In the genomic region with DNA sequence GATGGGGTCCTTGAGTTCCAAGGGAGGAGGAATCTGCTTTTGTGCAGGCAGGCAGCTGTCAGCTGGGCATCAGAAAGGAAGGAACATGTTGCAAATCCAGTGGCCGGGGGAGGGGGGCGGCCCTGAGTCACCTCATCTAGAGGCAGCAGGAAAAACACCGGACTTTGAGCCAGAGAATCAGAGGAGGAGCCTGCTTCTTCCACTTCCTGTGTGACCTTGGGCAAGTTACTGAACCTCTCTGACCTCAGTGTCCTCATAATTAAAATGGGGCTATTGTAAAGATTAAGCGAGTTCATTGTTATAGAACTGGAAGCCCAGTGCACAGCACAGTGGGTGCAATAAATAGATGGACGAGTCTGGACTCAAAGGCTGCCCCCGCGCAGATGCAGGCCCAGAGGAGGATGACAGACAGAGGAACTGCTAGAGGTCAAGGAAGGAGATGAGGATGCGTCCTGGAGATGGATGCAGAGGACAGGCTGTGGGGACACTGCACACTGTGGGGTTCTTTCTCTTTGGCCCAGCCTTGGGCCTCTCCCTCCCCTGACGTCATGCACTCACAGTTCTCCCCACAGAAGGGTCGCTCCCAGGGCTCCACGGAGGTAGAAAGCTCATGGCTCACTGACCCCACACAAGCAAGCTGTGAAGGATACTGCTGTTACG, we compare ENCODE assay signal across 1 cellular context.
TF ChIP-seq lines count a peak whose summit lies in the region.

No MANE protein-coding gene starts in this region.

TF ChIP-seq in GM23338, 12 proteins besides CTCF, POLR2A, EP300 and RAD21 (continued from another document):
- TF ChIP-seq, protein P1, sequence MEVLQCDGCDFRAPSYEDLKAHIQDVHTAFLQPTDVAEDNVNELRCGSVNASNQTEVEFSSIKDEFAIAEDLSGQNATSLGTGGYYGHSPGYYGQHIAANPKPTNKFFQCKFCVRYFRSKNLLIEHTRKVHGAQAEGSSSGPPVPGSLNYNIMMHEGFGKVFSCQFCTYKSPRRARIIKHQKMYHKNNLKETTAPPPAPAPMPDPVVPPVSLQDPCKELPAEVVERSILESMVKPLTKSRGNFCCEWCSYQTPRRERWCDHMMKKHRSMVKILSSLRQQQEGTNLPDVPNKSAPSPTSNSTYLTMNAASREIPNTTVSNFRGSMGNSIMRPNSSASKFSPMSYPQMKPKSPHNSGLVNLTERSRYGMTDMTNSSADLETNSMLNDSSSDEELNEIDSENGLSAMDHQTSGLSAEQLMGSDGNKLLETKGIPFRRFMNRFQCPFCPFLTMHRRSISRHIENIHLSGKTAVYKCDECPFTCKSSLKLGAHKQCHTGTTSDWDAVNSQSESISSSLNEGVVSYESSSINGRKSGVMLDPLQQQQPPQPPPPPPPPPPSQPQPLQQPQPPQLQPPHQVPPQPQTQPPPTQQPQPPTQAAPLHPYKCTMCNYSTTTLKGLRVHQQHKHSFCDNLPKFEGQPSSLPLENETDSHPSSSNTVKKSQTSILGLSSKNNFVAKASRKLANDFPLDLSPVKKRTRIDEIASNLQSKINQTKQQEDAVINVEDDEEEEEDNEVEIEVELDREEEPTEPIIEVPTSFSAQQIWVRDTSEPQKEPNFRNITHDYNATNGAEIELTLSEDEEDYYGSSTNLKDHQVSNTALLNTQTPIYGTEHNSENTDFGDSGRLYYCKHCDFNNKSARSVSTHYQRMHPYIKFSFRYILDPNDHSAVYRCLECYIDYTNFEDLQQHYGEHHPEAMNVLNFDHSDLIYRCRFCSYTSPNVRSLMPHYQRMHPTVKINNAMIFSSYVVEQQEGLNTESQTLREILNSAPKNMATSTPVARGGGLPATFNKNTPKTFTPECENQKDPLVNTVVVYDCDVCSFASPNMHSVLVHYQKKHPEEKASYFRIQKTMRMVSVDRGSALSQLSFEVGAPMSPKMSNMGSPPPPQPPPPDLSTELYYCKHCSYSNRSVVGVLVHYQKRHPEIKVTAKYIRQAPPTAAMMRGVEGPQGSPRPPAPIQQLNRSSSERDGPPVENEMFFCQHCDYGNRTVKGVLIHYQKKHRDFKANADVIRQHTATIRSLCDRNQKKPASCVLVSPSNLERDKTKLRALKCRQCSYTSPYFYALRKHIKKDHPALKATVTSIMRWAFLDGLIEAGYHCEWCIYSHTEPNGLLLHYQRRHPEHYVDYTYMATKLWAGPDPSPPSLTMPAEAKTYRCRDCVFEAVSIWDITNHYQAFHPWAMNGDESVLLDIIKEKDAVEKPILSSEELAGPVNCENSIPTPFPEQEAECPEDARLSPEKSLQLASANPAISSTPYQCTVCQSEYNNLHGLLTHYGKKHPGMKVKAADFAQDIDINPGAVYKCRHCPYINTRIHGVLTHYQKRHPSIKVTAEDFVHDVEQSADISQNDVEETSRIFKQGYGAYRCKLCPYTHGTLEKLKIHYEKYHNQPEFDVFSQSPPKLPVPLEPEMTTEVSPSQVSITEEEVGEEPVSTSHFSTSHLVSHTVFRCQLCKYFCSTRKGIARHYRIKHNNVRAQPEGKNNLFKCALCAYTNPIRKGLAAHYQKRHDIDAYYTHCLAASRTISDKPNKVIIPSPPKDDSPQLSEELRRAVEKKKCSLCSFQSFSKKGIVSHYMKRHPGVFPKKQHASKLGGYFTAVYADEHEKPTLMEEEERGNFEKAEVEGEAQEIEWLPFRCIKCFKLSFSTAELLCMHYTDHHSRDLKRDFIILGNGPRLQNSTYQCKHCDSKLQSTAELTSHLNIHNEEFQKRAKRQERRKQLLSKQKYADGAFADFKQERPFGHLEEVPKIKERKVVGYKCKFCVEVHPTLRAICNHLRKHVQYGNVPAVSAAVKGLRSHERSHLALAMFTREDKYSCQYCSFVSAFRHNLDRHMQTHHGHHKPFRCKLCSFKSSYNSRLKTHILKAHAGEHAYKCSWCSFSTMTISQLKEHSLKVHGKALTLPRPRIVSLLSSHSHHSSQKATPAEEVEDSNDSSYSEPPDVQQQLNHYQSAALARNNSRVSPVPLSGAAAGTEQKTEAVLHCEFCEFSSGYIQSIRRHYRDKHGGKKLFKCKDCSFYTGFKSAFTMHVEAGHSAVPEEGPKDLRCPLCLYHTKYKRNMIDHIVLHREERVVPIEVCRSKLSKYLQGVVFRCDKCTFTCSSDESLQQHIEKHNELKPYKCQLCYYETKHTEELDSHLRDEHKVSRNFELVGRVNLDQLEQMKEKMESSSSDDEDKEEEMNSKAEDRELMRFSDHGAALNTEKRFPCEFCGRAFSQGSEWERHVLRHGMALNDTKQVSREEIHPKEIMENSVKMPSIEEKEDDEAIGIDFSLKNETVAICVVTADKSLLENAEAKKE (CRISPR knock-in tag; IDR thresholded peaks at IDR 0.05), result no peak
- TF ChIP-seq ZNF331 (CRISPR knock-in tag; IDR thresholded peaks at IDR 0.05; ENCODE audit: low read depth) (no peak), JUNB (IDR thresholded peaks at IDR 0.05; ENCODE audit: unreplicated experiment) (no peak), POLR2AphosphoS5 (IDR thresholded peaks at IDR 0.05; ENCODE audit: low read depth) (no peak)
- TF ChIP-seq, protein P2, sequence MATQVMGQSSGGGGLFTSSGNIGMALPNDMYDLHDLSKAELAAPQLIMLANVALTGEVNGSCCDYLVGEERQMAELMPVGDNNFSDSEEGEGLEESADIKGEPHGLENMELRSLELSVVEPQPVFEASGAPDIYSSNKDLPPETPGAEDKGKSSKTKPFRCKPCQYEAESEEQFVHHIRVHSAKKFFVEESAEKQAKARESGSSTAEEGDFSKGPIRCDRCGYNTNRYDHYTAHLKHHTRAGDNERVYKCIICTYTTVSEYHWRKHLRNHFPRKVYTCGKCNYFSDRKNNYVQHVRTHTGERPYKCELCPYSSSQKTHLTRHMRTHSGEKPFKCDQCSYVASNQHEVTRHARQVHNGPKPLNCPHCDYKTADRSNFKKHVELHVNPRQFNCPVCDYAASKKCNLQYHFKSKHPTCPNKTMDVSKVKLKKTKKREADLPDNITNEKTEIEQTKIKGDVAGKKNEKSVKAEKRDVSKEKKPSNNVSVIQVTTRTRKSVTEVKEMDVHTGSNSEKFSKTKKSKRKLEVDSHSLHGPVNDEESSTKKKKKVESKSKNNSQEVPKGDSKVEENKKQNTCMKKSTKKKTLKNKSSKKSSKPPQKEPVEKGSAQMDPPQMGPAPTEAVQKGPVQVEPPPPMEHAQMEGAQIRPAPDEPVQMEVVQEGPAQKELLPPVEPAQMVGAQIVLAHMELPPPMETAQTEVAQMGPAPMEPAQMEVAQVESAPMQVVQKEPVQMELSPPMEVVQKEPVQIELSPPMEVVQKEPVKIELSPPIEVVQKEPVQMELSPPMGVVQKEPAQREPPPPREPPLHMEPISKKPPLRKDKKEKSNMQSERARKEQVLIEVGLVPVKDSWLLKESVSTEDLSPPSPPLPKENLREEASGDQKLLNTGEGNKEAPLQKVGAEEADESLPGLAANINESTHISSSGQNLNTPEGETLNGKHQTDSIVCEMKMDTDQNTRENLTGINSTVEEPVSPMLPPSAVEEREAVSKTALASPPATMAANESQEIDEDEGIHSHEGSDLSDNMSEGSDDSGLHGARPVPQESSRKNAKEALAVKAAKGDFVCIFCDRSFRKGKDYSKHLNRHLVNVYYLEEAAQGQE (IDR thresholded peaks at IDR 0.05; ENCODE audit: unreplicated experiment), result no peak
TF ChIP-seq in GM23338: peak in this region for 0.
